Comparison of ENCODE assay signal across 13 cellular contexts in genomic region chr22:43188829-43189545, GRCh38. TPM values are rescaled to one million over a fixed set of nuclear protein-coding genes. Genes with fewer than 3 reads are reported as not detected.
DNase-seq lines count a peak whose midpoint lies in the region; ATAC-seq, FAIRE-seq and TF ChIP-seq lines count a peak whose summit lies in the region.
"Had no signal": no experiment of that assay in that cellular context is flagged by ENCODE, and none has a peak within 500 bp of the region (broad histone marks: within the 10 kb centered on the region; RNA-seq: fewer than 3 reads in every experiment).

No MANE protein-coding gene starts in this region.

- peak overlapping the region; percentile 49 for H3K4me2 ChIP-seq in HepG2 (ENCODE audit: low read depth, low read length)

- peaks cover 3% of the 10 kb centered on the region for H3K27me3 Mint-ChIP-seq in activated CD4-positive, alpha-beta memory T cell treated with anti-CD3 and anti-CD28 coated beads, Interleukin-2, amount 10 ng/mL, durations not matched to agents 7 days and 5 days
- peaks cover 7 to 14% of the 10 kb centered on the region in 2 donors for H3K27me3 Mint-ChIP-seq in stimulated activated naive B cell treated with anti-CD40 and anti-IgM and Interleukin-4, amounts not matched to agents 10 μg/mL and 1 μg/mL and 100 μg/mL, for 72 hours

- 50% methylated on average over 2 of the region's 5 CpGs for WGBS in HepG2 (ENCODE audit: low lambda C conversion rate)
- WGBS in right lobe of liver (ENCODE audit: insufficient coverage, low coverage, low lambda C conversion rate, missing lambda C conversion rate), result 90% methylated on average over 5 of the region's 5 CpGs

- no peaks in the 10 kb centered on the region; a peak in 1 of 5 replicates for H3K36me3 ChIP-seq in HepG2 (replicated peaks in 1 of 2; ENCODE audit: control insufficient read depth in 1 of 2, insufficient read depth in 2 of 2, low read length in 2 of 2)
- H3K36me3 ChIP-seq in right lobe of liver, result no peaks in the 10 kb centered on the region
- no peaks in the 10 kb centered on the region for H3K36me3 ChIP-seq in kidney (ENCODE audit: control insufficient read depth in 1 of 2, insufficient read depth in 2 of 2, low read length in 2 of 2)
- H3K36me3 ChIP-seq: right atrium auricular region had no signal

- TF ChIP-seq POLR2A in HepG2 (IDR thresholded peaks at IDR 0.05; ENCODE audit: insufficient read depth in 1 of 2, low read depth in 2 of 2, low read length in 2 of 2), result no peak
- TF ChIP-seq POLR2A in right lobe of liver (IDR thresholded peaks at IDR 0.05), result no peak

- peak overlapping the region; percentile 58 for H2AFZ ChIP-seq in HepG2 (ENCODE audit: low read length)

- no peaks in the 10 kb centered on the region for H4K20me1 ChIP-seq in HepG2 (ENCODE audit: insufficient read depth, low read length)

- H3K4me1 ChIP-seq in HepG2 (ENCODE audit: insufficient read depth, low read length) (peaks cover 41% of the 10 kb centered on the region), right lobe of liver (peaks cover 0 to 10% (median 4%) of the 10 kb centered on the region in 4 donors), kidney (ENCODE audit: control insufficient read depth in 1 of 2, insufficient read depth in 1 of 2, low read depth in 1 of 2, low read length in 2 of 2) (peaks cover 9 to 10% of the 10 kb centered on the region in 2 donors)

- CTCF ChIA-PET in HepG2 (lab: Yijun Ruan, JAX; ENCODE audit: low intra/inter-chr PET ratio, low total read pairs), result no interaction called here
- CTCF ChIA-PET in activated CD4-positive, alpha-beta memory T cell treated with anti-CD3 and anti-CD28 coated beads, Interleukin-2, amount 10 ng/mL, durations not matched to agents 7 days and 5 days (lab: Charles Lee), result interaction anchor here (1.9 kb wide), 1 partner anchor 8 kb away, joined by 9 read pairs; no protein-coding TSS in a partner anchor

- no peak overlapping the region for H3K9ac ChIP-seq in HepG2 (ENCODE audit: insufficient read depth, low read depth, low read length)
- H3K9ac ChIP-seq in kidney (ENCODE audit: low read length in 2 of 2), result no peak overlapping the region

- POLR2A ChIA-PET in HepG2 (lab: Yijun Ruan, JAX), result no interaction called here
- POLR2A ChIA-PET in activated CD4-positive, alpha-beta memory T cell treated with anti-CD3 and anti-CD28 coated beads, Interleukin-2, amount 10 ng/mL, durations not matched to agents 7 days and 5 days (lab: Charles Lee), result interaction anchor here (1.0 kb wide), 1 partner anchor 75 kb away, joined by 3 read pairs; no protein-coding TSS in a partner anchor

- intact Hi-C loops in HepG2 (cut with micrococcal nuclease; ENCODE audit: unreplicated experiment) (no loop called here), right lobe of liver (cut with DNase I) (no loop called here), kidney (cut with DNase I) (no loop called here)

- peak overlapping the region; percentile 3 for H3K4me3 Mint-ChIP-seq in activated CD4-positive, alpha-beta memory T cell treated with anti-CD3 and anti-CD28 coated beads, Interleukin-2, amount 10 ng/mL, durations not matched to agents 7 days and 5 days
- peak overlapping the region in 1 of 2 donors; percentile 37 for H3K4me3 Mint-ChIP-seq in stimulated activated naive B cell treated with anti-CD40 and anti-IgM and Interleukin-4, amounts not matched to agents 10 μg/mL and 1 μg/mL and 100 μg/mL, for 72 hours

- H3K27me3 ChIP-seq in HepG2 (ENCODE audit: control insufficient read depth in 1 of 2, insufficient read depth in 2 of 2, low read length in 2 of 2), result no peaks in the 10 kb centered on the region; a peak in 1 of 5 replicates
- H3K27me3 ChIP-seq in right lobe of liver, result no peaks in the 10 kb centered on the region
- H3K27me3 ChIP-seq: right atrium auricular region had no signal

- no peak for FAIRE-seq in HepG2 (lab: Jason Lieb, UNC)
- no peak for FAIRE-seq in kidney (lab: Jason Lieb, UNC)

- peak overlapping the region; percentile 23 for H3K27ac Mint-ChIP-seq in activated CD4-positive, alpha-beta memory T cell treated with anti-CD3 and anti-CD28 coated beads, Interleukin-2, amount 10 ng/mL, durations not matched to agents 7 days and 5 days
- H3K27ac Mint-ChIP-seq in stimulated activated naive B cell treated with anti-CD40 and anti-IgM and Interleukin-4, amounts not matched to agents 10 μg/mL and 1 μg/mL and 100 μg/mL, for 72 hours, result peak overlapping the region; percentile 37

- TF ChIP-seq EP300 in HepG2 (IDR thresholded peaks at IDR 0.05; ENCODE audit: low read depth in 2 of 2, low read length in 2 of 2) (no peak), HepG2 (CRISPR knock-in tag; IDR thresholded peaks at IDR 0.05; ENCODE audit: borderline replicate concordance) (no peak)

- no peaks in the 10 kb centered on the region for H3K9me3 Mint-ChIP-seq in activated CD4-positive, alpha-beta memory T cell treated with anti-CD3 and anti-CD28 coated beads, Interleukin-2, amount 10 ng/mL, durations not matched to agents 7 days and 5 days
- H3K9me3 Mint-ChIP-seq in stimulated activated naive B cell treated with anti-CD40 and anti-IgM and Interleukin-4, amounts not matched to agents 10 μg/mL and 1 μg/mL and 100 μg/mL, for 72 hours, result peaks cover 3 to 6% of the 10 kb centered on the region in 2 donors

- H3K4me1 Mint-ChIP-seq in activated CD4-positive, alpha-beta memory T cell treated with anti-CD3 and anti-CD28 coated beads, Interleukin-2, amount 10 ng/mL, durations not matched to agents 7 days and 5 days, result peaks cover 29% of the 10 kb centered on the region
- H3K4me1 Mint-ChIP-seq in stimulated activated naive B cell treated with anti-CD40 and anti-IgM and Interleukin-4, amounts not matched to agents 10 μg/mL and 1 μg/mL and 100 μg/mL, for 72 hours, result peaks cover 9 to 22% of the 10 kb centered on the region in 2 donors

- H3K4me3 ChIP-seq in HepG2 (replicated peaks in 1 of 3; ENCODE audit: insufficient read depth in 1 of 3, low read depth in 2 of 3, low read length in 3 of 3) (no peak overlapping the region), right lobe of liver (no peak overlapping the region), kidney (ENCODE audit: low read length in 2 of 2) (no peak overlapping the region)
- H3K4me3 ChIP-seq: right atrium auricular region had no signal

- no peak for TF ChIP-seq RAD21 in HepG2 (CRISPR knock-in tag; IDR thresholded peaks at IDR 0.05)

- DNase-seq in HepG2 (ENCODE audit: low spot score), result peak; percentile 47
- no peak for DNase-seq in right lobe of liver
- DNase-seq in activated CD4-positive, alpha-beta memory T cell treated with anti-CD3 and anti-CD28 coated beads, Interleukin-2, amount 10 ng/mL, durations not matched to agents 7 days and 5 days, result no peak
- peak; percentile 68 for DNase-seq in kidney
- DNase-seq in stimulated activated naive B cell treated with anti-CD40 and anti-IgM and Interleukin-4, amounts not matched to agents 10 μg/mL and 1 μg/mL and 100 μg/mL, for 72 hours, result no peak
- DNase-seq in SIG-M5 (lab: John Stamatoyannopoulos, UW), result no peak
- DNase-seq in NCI-H82 (lab: John Stamatoyannopoulos, UW), result no peak
- no peak for DNase-seq in NOMO-1 treated with dmso at 0.1 percent for 144 hours (lab: John Stamatoyannopoulos, UW; ENCODE audit: unreplicated experiment)
- DNase-seq: GM23248; islet precursor cell; NCI-H510A; stimulated activated CD4-positive, alpha-beta T cell treated with anti-CD3 and anti-CD28 coated beads, Interleukin-4, amount 100 ng/mL, for 1 hour had no signal

- H3K9me3 ChIP-seq in HepG2 (ENCODE audit: low read length), result peaks cover 10% of the 10 kb centered on the region
- no peaks in the 10 kb centered on the region for H3K9me3 ChIP-seq in right lobe of liver
- H3K9me3 ChIP-seq in kidney (ENCODE audit: control insufficient read depth in 1 of 2, low read length in 2 of 2), result no peaks in the 10 kb centered on the region
- H3K9me3 ChIP-seq: right atrium auricular region had no signal

- ATAC-seq in HepG2, result no peak
- ATAC-seq in right lobe of liver, result no peak
- ATAC-seq in stimulated activated naive B cell treated with anti-CD40 and anti-IgM and Interleukin-4, amounts not matched to agents 10 μg/mL and 1 μg/mL and 100 μg/mL, for 72 hours (replicated peaks), result no peak

- peaks cover 10% of the 10 kb centered on the region for H3K36me3 Mint-ChIP-seq in activated CD4-positive, alpha-beta memory T cell treated with anti-CD3 and anti-CD28 coated beads, Interleukin-2, amount 10 ng/mL, durations not matched to agents 7 days and 5 days (ENCODE audit: low read depth)
- H3K36me3 Mint-ChIP-seq in stimulated activated naive B cell treated with anti-CD40 and anti-IgM and Interleukin-4, amounts not matched to agents 10 μg/mL and 1 μg/mL and 100 μg/mL, for 72 hours, result peaks cover 0 to 11% of the 10 kb centered on the region in 2 donors

- H3K79me2 ChIP-seq in HepG2 (ENCODE audit: insufficient read depth, low read length), result peaks cover 14% of the 10 kb centered on the region

- BruUV-seq in HepG2 (replicated peaks; lab: Mats Ljungman, UMichigan), result no TSS peak

- H3K27ac ChIP-seq in HepG2 (ENCODE audit: extremely low read length, insufficient read depth, low read length), result no peak overlapping the region
- no peak overlapping the region for H3K27ac ChIP-seq in right lobe of liver
- no peak overlapping the region for H3K27ac ChIP-seq in kidney (ENCODE audit: low read depth in 2 of 2, low read length in 2 of 2)
- H3K27ac ChIP-seq: right atrium auricular region had no signal

- in situ Hi-C loops in HepG2 (cut with HindIII; ENCODE audit: extremely low pct_ligation_motif_present, low pct_unique_long_range_greater_than_20kb), result no loop called here

- TF ChIP-seq CTCF in HepG2 (CRISPR knock-in tag; IDR thresholded peaks at IDR 0.05) (no peak), right lobe of liver (IDR thresholded peaks at IDR 0.05) (no peak), kidney (IDR thresholded peaks at IDR 0.05; ENCODE audit: borderline replicate concordance, extremely low read depth, insufficient read depth) (no peak)

RNA-seq across cellular contexts. Expression of gene TTLL12, which starts 2.1 kb away (rescaled TPM):
- total RNA-seq in HepG2 (2016; rRNA removed; fragmentation: Illumina TruSeq; extraction: Trizol) (34.1 and 38.1 TPM in 2 replicates), right lobe of liver (10 to 100 TPM; 18.6 to 43.5 (median 24.4) TPM), kidney (26.3 TPM)
- total RNA-seq in HepG2 (2016; cell fraction: cytosol; rRNA removed; fragmentation: Illumina TruSeq; extraction: Trizol; ENCODE audit: low read depth), result 6.3 and 6.6 TPM in 2 replicates
- 28.8 and 39.8 TPM in 2 replicates for total RNA-seq in HepG2 (2016; cell fraction: insoluble cytoplasmic fraction; rRNA removed; fragmentation: Illumina TruSeq; extraction: Trizol)
- 16.2 and 19.8 TPM in 2 replicates for total RNA-seq in HepG2 (2016; cell fraction: membrane; rRNA removed; fragmentation: Illumina TruSeq; extraction: Trizol)
- 17.4 and 21.4 TPM in 2 replicates for total RNA-seq in HepG2 (2016; cell fraction: nucleus; rRNA removed; fragmentation: Illumina TruSeq; extraction: Trizol)
- polyA plus RNA-seq in HepG2 (2011; rRNA removed) (11.9 and 16.9 TPM in 2 replicates), kidney (ENCODE audit: insufficient read depth, low read depth, low replicate concordance) (11.5 TPM)
- 9.1 and 12.7 TPM in 2 replicates for polyA plus RNA-seq in HepG2 (2011; cell fraction: cytosol; rRNA removed)
- polyA plus RNA-seq in HepG2 (2011; cell fraction: nucleus; rRNA removed), result 19.9 and 21.7 TPM in 2 replicates
- 16.6 and 24.0 TPM in 2 replicates for polyA plus RNA-seq in HepG2 (2012)
- 3.3 and 3.4 TPM in 2 replicates for polyA plus RNA-seq in HepG2 (2016; cell fraction: cytosol; fragmentation: Illumina TruSeq; extraction: Trizol; ENCODE audit: low read depth)
- polyA plus RNA-seq in HepG2 (2016; cell fraction: insoluble cytoplasmic fraction; fragmentation: Illumina TruSeq; extraction: Trizol; ENCODE audit: low read depth), result 31.2 and 38.2 TPM in 2 replicates
- polyA plus RNA-seq in HepG2 (2016; cell fraction: membrane; fragmentation: Illumina TruSeq; extraction: Trizol; ENCODE audit: low read depth), result 9.6 and 9.7 TPM in 2 replicates
- 32.8 and 35.2 TPM in 2 replicates for polyA plus RNA-seq in HepG2 (2016; cell fraction: nucleus; fragmentation: Illumina TruSeq; extraction: Trizol; ENCODE audit: insufficient read depth, low read depth)
- polyA minus RNA-seq in HepG2 (2011; rRNA and poly(A)+ RNA removed; ENCODE audit: low replicate concordance), result 43.9 and 71.0 TPM in 2 replicates
- 11.3 and 11.7 TPM in 2 replicates for polyA minus RNA-seq in HepG2 (2011; cell fraction: cytosol; rRNA and poly(A)+ RNA removed)
- polyA minus RNA-seq in HepG2 (2011; cell fraction: nucleus; rRNA and poly(A)+ RNA removed), result 6.5 and 7.7 TPM in 2 replicates
- 10 to 100 TPM; 41.3 to 43.0 TPM for total RNA-seq in activated CD4-positive, alpha-beta memory T cell treated with anti-CD3 and anti-CD28 coated beads, Interleukin-2, amount 10 ng/mL, durations not matched to agents 7 days and 5 days

RNA-seq across cellular contexts. Expression of gene TSPO, which starts 37.6 kb away (rescaled TPM):
- total RNA-seq in HepG2 (2016; rRNA removed; fragmentation: Illumina TruSeq; extraction: Trizol) (0.32 and 0.46 TPM in 2 replicates), right lobe of liver (100 to 1,000 TPM in 2 of 6 experiments, 10 to 100 TPM in 4; 18.1 to 198 (median 31.9) TPM), kidney (134 TPM)
- total RNA-seq in HepG2 (2016; cell fraction: cytosol; rRNA removed; fragmentation: Illumina TruSeq; extraction: Trizol; ENCODE audit: low read depth), result 0.44 TPM in 1 of 2 replicates, not detected in the other
- 0.54 and 0.67 TPM in 2 replicates for total RNA-seq in HepG2 (2016; cell fraction: insoluble cytoplasmic fraction; rRNA removed; fragmentation: Illumina TruSeq; extraction: Trizol)
- 0.37 and 0.52 TPM in 2 replicates for total RNA-seq in HepG2 (2016; cell fraction: membrane; rRNA removed; fragmentation: Illumina TruSeq; extraction: Trizol)
- not detected in 2 replicates for total RNA-seq in HepG2 (2016; cell fraction: nucleus; rRNA removed; fragmentation: Illumina TruSeq; extraction: Trizol)
- polyA plus RNA-seq in HepG2 (2011; rRNA removed) (1.4 and 2.2 TPM in 2 replicates), kidney (ENCODE audit: insufficient read depth, low read depth, low replicate concordance) (173 TPM)
- 1.2 and 2.8 TPM in 2 replicates for polyA plus RNA-seq in HepG2 (2011; cell fraction: cytosol; rRNA removed)
- 1.6 and 2.3 TPM in 2 replicates for polyA plus RNA-seq in HepG2 (2011; cell fraction: nucleus; rRNA removed)
- 0.40 and 1.0 TPM in 2 replicates for polyA plus RNA-seq in HepG2 (2012)
- polyA plus RNA-seq in HepG2 (2016; cell fraction: cytosol; fragmentation: Illumina TruSeq; extraction: Trizol; ENCODE audit: low read depth), result 0.12 and 0.24 TPM in 2 replicates
- polyA plus RNA-seq in HepG2 (2016; cell fraction: insoluble cytoplasmic fraction; fragmentation: Illumina TruSeq; extraction: Trizol; ENCODE audit: low read depth), result 0.40 TPM in 1 of 2 replicates, not detected in the other
- 0.30 TPM in 1 of 2 replicates, not detected in the other for polyA plus RNA-seq in HepG2 (2016; cell fraction: membrane; fragmentation: Illumina TruSeq; extraction: Trizol; ENCODE audit: low read depth)
- polyA plus RNA-seq in HepG2 (2016; cell fraction: nucleus; fragmentation: Illumina TruSeq; extraction: Trizol; ENCODE audit: insufficient read depth, low read depth), result 0.59 TPM in 1 of 2 replicates, not detected in the other
- 1.5 and 40.6 TPM in 2 replicates for polyA minus RNA-seq in HepG2 (2011; rRNA and poly(A)+ RNA removed; ENCODE audit: low replicate concordance)
- polyA minus RNA-seq in HepG2 (2011; cell fraction: cytosol; rRNA and poly(A)+ RNA removed), result 1.5 and 3.2 TPM in 2 replicates
- polyA minus RNA-seq in HepG2 (2011; cell fraction: nucleus; rRNA and poly(A)+ RNA removed), result not detected in 2 replicates
- 100 to 1,000 TPM; 133 TPM for total RNA-seq in activated CD4-positive, alpha-beta memory T cell treated with anti-CD3 and anti-CD28 coated beads, Interleukin-2, amount 10 ng/mL, durations not matched to agents 7 days and 5 days

RNA-seq across cellular contexts. Expression of gene MCAT, which starts 45.8 kb away (rescaled TPM):
- total RNA-seq in HepG2 (2016; rRNA removed; fragmentation: Illumina TruSeq; extraction: Trizol) (16.7 and 19.3 TPM in 2 replicates), right lobe of liver (10 to 100 TPM in 4 of 6 experiments, 1 to 10 TPM in 2; 8.8 to 22.3 (median 11.4) TPM), kidney (24.8 TPM)
- total RNA-seq in HepG2 (2016; cell fraction: cytosol; rRNA removed; fragmentation: Illumina TruSeq; extraction: Trizol; ENCODE audit: low read depth), result 3.6 and 4.4 TPM in 2 replicates
- 16.4 and 19.9 TPM in 2 replicates for total RNA-seq in HepG2 (2016; cell fraction: insoluble cytoplasmic fraction; rRNA removed; fragmentation: Illumina TruSeq; extraction: Trizol)
- total RNA-seq in HepG2 (2016; cell fraction: membrane; rRNA removed; fragmentation: Illumina TruSeq; extraction: Trizol), result 7.9 and 8.0 TPM in 2 replicates
- total RNA-seq in HepG2 (2016; cell fraction: nucleus; rRNA removed; fragmentation: Illumina TruSeq; extraction: Trizol), result 8.9 and 13.0 TPM in 2 replicates
- polyA plus RNA-seq in HepG2 (2011; rRNA removed) (9.3 and 10.4 TPM in 2 replicates), kidney (ENCODE audit: insufficient read depth, low read depth, low replicate concordance) (74.7 TPM)
- polyA plus RNA-seq in HepG2 (2011; cell fraction: cytosol; rRNA removed), result 10.7 and 14.6 TPM in 2 replicates
- polyA plus RNA-seq in HepG2 (2011; cell fraction: nucleus; rRNA removed), result 7.9 and 9.4 TPM in 2 replicates
- polyA plus RNA-seq in HepG2 (2012), result 7.5 and 8.7 TPM in 2 replicates
- polyA plus RNA-seq in HepG2 (2016; cell fraction: cytosol; fragmentation: Illumina TruSeq; extraction: Trizol; ENCODE audit: low read depth), result 4.7 and 4.9 TPM in 2 replicates
- 22.9 and 23.3 TPM in 2 replicates for polyA plus RNA-seq in HepG2 (2016; cell fraction: insoluble cytoplasmic fraction; fragmentation: Illumina TruSeq; extraction: Trizol; ENCODE audit: low read depth)
- polyA plus RNA-seq in HepG2 (2016; cell fraction: membrane; fragmentation: Illumina TruSeq; extraction: Trizol; ENCODE audit: low read depth), result 7.9 and 8.8 TPM in 2 replicates
- polyA plus RNA-seq in HepG2 (2016; cell fraction: nucleus; fragmentation: Illumina TruSeq; extraction: Trizol; ENCODE audit: insufficient read depth, low read depth), result 12.4 and 12.5 TPM in 2 replicates
- polyA minus RNA-seq in HepG2 (2011; rRNA and poly(A)+ RNA removed; ENCODE audit: low replicate concordance), result 19.9 and 20.2 TPM in 2 replicates
- 5.2 and 6.1 TPM in 2 replicates for polyA minus RNA-seq in HepG2 (2011; cell fraction: cytosol; rRNA and poly(A)+ RNA removed)
- 8.6 and 9.2 TPM in 2 replicates for polyA minus RNA-seq in HepG2 (2011; cell fraction: nucleus; rRNA and poly(A)+ RNA removed)
- 1 to 10 TPM; 8.5 to 8.8 TPM for total RNA-seq in activated CD4-positive, alpha-beta memory T cell treated with anti-CD3 and anti-CD28 coated beads, Interleukin-2, amount 10 ng/mL, durations not matched to agents 7 days and 5 days

Comparison
In these comparisons a context has a peak if more than half of its experiments do, and no peak if none do; other contexts are left out.
1. DNase-seq: peak in HepG2 (single experiment) and kidney (single experiment); none in right lobe of liver (0 of 3), activated CD4-positive, alpha-beta memory T cell treated with anti-CD3 and anti-CD28 coated beads, Interleukin-2, amount 10 ng/mL, durations not matched to agents 7 days and 5 days (single experiment), stimulated activated naive B cell treated with anti-CD40 and anti-IgM and Interleukin-4, amounts not matched to agents 10 μg/mL and 1 μg/mL and 100 μg/mL, for 72 hours (single experiment), SIG-M5 (single experiment), NCI-H82 (single experiment) and NOMO-1 treated with dmso at 0.1 percent for 144 hours (single experiment).
2. RNA of gene TSPO, which starts 37.6 kb away (total RNA-seq): 134 TPM in kidney (single experiment), 133 TPM in activated CD4-positive, alpha-beta memory T cell treated with anti-CD3 and anti-CD28 coated beads, Interleukin-2, amount 10 ng/mL, durations not matched to agents 7 days and 5 days and 18.1 to 198 TPM in right lobe of liver; 0.32 to 0.67 TPM in HepG2; every median in the first group is over 10 times any median in the second.